ENCODE assay signal across 8 cellular contexts in genomic region chr3:46845397-46845859, GRCh38. TPM values are rescaled to one million over a fixed set of nuclear protein-coding genes. Genes with fewer than 3 reads are reported as not detected.
DNase-seq lines count a peak whose midpoint lies in the region; ATAC-seq and TF ChIP-seq lines count a peak whose summit lies in the region.

No MANE protein-coding gene starts in this region.

- 10% methylated on average over 20 of the region's 23 CpGs for WGBS in hepatocyte (ENCODE audit: low lambda C conversion rate, missing lambda C conversion rate)

- H3K36me3 ChIP-seq in adipocyte (ENCODE audit: control insufficient read depth, insufficient read depth, low read length, severe bottlenecking) (no peaks in the 10 kb centered on the region), hepatocyte (replicated peaks; ENCODE audit: insufficient read depth, low read depth) (no peaks in the 10 kb centered on the region)

- H3K4me2 ChIP-seq in hepatocyte = peak overlapping the region; percentile 94

- H3K9me2 ChIP-seq in hepatocyte (replicated peaks; ENCODE audit: insufficient read depth) = no peaks in the 10 kb centered on the region

- H3K4me3 ChIP-seq in AG04449 (ENCODE audit: low read depth, low read length) = peak overlapping the region; percentile 45
- peak overlapping the region; percentile 73 for H3K4me3 ChIP-seq in adipocyte (ENCODE audit: low read length)
- H3K4me3 ChIP-seq in hepatocyte = peak overlapping the region; percentile 40

- H3K9me3 ChIP-seq in adipocyte (ENCODE audit: control insufficient read depth, low read length) (peaks cover 27% of the 10 kb centered on the region), hepatocyte (ENCODE audit: low read depth) (peaks cover 16% of the 10 kb centered on the region)

- POLR2A ChIA-PET in AG04449 (lab: Yijun Ruan, JAX) = interaction anchor here (0.8 kb wide), 1 partner anchor 139 kb away, joined by 3 read pairs; no protein-coding TSS in a partner anchor

- TF ChIP-seq CTCF in AG04449 (IDR thresholded peaks at IDR 0.05; ENCODE audit: insufficient read depth, low read length, missing control alignments) = no peak
- no peak for TF ChIP-seq CTCF in hepatocyte (IDR thresholded peaks at IDR 0.05; ENCODE audit: poor library complexity)

- no peak for DNase-seq in AG04449 (ENCODE audit: low read depth, low spot score)
- peak; percentile 87 for DNase-seq in adipocyte (ENCODE audit: low read depth)
- peak; percentile 82 for DNase-seq in hepatocyte (ENCODE audit: low spot score)
- DNase-seq in renal cortical epithelial cell (ENCODE audit: low read depth) = peak; percentile 61
- DNase-seq in NCI-H446 treated with DMSO at 0.1 percent for 48 hours (lab: John Stamatoyannopoulos, UW) = no peak
- DNase-seq in NCI-H345 (lab: John Stamatoyannopoulos, UW) = no peak

- no peaks in the 10 kb centered on the region for H3K27me3 ChIP-seq in adipocyte (replicated peaks; ENCODE audit: control insufficient read depth, insufficient read depth, low read length)
- no peaks in the 10 kb centered on the region for H3K27me3 ChIP-seq in hepatocyte

- H4K20me1 ChIP-seq in hepatocyte (ENCODE audit: insufficient read depth, poor library complexity, severe bottlenecking) = no peaks in the 10 kb centered on the region

- peak overlapping the region; percentile 97 for H2AFZ ChIP-seq in hepatocyte

- ATAC-seq in GM18909 (IDR thresholded peaks at IDR 0.05; ENCODE audit: poor library complexity, unreplicated experiment) (peak; percentile 54), HG03439 (IDR thresholded peaks at IDR 0.05; ENCODE audit: unreplicated experiment) (peak; percentile 55)

- CTCF ChIA-PET in AG04449 (lab: Yijun Ruan, JAX) = interaction anchor here (0.6 to 10.0 kb wide), 16 partner anchors 10 to 140 kb away, joined by 3 to 70 read pairs (median 4); partner anchors contain the start of gene MYL3

- peak overlapping the region; percentile 82 for H3K9ac ChIP-seq in adipocyte (ENCODE audit: low read length)

- peak overlapping the region; percentile 96 for H3K27ac ChIP-seq in hepatocyte

- H3K4me1 ChIP-seq in adipocyte (ENCODE audit: control insufficient read depth, insufficient read depth, low read length) = peaks cover 47% of the 10 kb centered on the region
- H3K4me1 ChIP-seq in hepatocyte (ENCODE audit: insufficient read depth) = peaks cover 45% of the 10 kb centered on the region

- no peaks in the 10 kb centered on the region for H3K79me2 ChIP-seq in hepatocyte

RNA-seq across cellular contexts. Expression of gene MYL3, which starts 17.8 kb away (rescaled TPM):
- total RNA-seq in hepatocyte (5.8 and 9.5 TPM in 2 replicates), renal cortical epithelial cell (4.7 and 15.2 TPM in 2 replicates)
- 7.4 and 9.7 TPM in 2 replicates for polyA plus RNA-seq in hepatocyte

RNA-seq across cellular contexts. Expression of gene PTH1R, which starts 32.1 kb away (rescaled TPM):
- total RNA-seq in hepatocyte (13.9 and 14.5 TPM in 2 replicates), renal cortical epithelial cell (16.3 and 106 TPM in 2 replicates)
- 29.4 and 31.0 TPM in 2 replicates for polyA plus RNA-seq in hepatocyte

Comparison
In these comparisons a context has a peak if more than half of its experiments do, and no peak if none do; other contexts are left out.
1. DNase-seq: peak in adipocyte (single experiment), hepatocyte (single experiment) and renal cortical epithelial cell (single experiment); none in AG04449 (single experiment), NCI-H446 treated with DMSO at 0.1 percent for 48 hours (single experiment) and NCI-H345 (single experiment).
2. Peak in every context shown above with its lines, with median percentiles within 50 percentile points of each other: H3K4me3 ChIP-seq.